In genomic region chr12:123237646-123238329, GRCh38 we compare ENCODE assay signal across 8 cellular contexts. TPM values are rescaled to one million over a fixed set of nuclear protein-coding genes. Genes with fewer than 3 reads are reported as not detected.
DNase-seq lines count a peak whose midpoint lies in the region; ATAC-seq and TF ChIP-seq lines count a peak whose summit lies in the region.

No MANE protein-coding gene starts in this region.

- 58% methylated on average over 6 of the region's 6 CpGs for WGBS in right cardiac atrium
- WGBS in spleen, 5 donors, result 32 to 54% (median 45%) methylated on average over 6 of the region's 6 CpGs

- TF ChIP-seq CTCF in spleen (IDR thresholded peaks at IDR 0.05 in 8 of 11, conservative IDR thresholded peaks at IDR 0.05 in 3 of 11), result peak; percentile 53 to 84 (median 75)

- no peak for ATAC-seq in right cardiac atrium
- no peak for ATAC-seq in GM21423 (IDR thresholded peaks at IDR 0.05; ENCODE audit: unreplicated experiment)

- TF ChIP-seq POLR2A in spleen (IDR thresholded peaks at IDR 0.05), result no peak

- H3K36me3 ChIP-seq in adipocyte (ENCODE audit: control insufficient read depth, insufficient read depth, low read length, severe bottlenecking) (no peaks in the 10 kb centered on the region), spleen (peaks cover 0 to 57% (median 5%) of the 10 kb centered on the region in 6 donors)

- H3K27ac ChIP-seq in right cardiac atrium (ENCODE audit: low read length), result no peak overlapping the region
- peak overlapping the region in 7 of 8 donors; percentile 3 to 66 (median 34) for H3K27ac ChIP-seq in spleen

- intact Hi-C loops in right cardiac atrium (cut with DNase I) (loop anchor here in 3 of 4 donors (10.0 kb wide), 3 partner anchors 193 to 373 kb away; partner anchors contain the start of gene ARL6IP4 (in 1 of the 3)), spleen (cut with DNase I; ENCODE audit: low total_unique reads) (loop anchor here (5.0 to 10.0 kb wide), 2 partner anchors 195 to 383 kb away; no protein-coding TSS in a partner anchor)

- no peak overlapping the region for H3K4me3 ChIP-seq in adipocyte (ENCODE audit: low read length)
- no peak overlapping the region for H3K4me3 ChIP-seq in right cardiac atrium (ENCODE audit: low read length)
- peak overlapping the region in 2 of 8 donors; percentile 5 to 43 for H3K4me3 ChIP-seq in spleen

- no peaks in the 10 kb centered on the region for H3K27me3 ChIP-seq in adipocyte (replicated peaks; ENCODE audit: control insufficient read depth, insufficient read depth, low read length)
- no peaks in the 10 kb centered on the region for H3K27me3 ChIP-seq in right cardiac atrium (ENCODE audit: control insufficient read depth, insufficient read depth)
- no peaks in the 10 kb centered on the region for H3K27me3 ChIP-seq in spleen (replicated peaks in 1 of 7)

- H3K9ac ChIP-seq in adipocyte (ENCODE audit: low read length), result no peak overlapping the region

- DNase-seq in DMS153 treated with DMSO at 0.1 percent for 48 hours (lab: John Stamatoyannopoulos, UW; ENCODE audit: unreplicated experiment), result peak; percentile 51
- DNase-seq in KG1 (lab: John Stamatoyannopoulos, UW), result peak; percentile 49
- DNase-seq in T follicular helper cell (ENCODE audit: low read depth), result peak; percentile 67
- DNase-seq in adipocyte (ENCODE audit: low read depth), result peak; percentile 92
- peak; percentile 70 to 88 (median 79) for DNase-seq in right cardiac atrium
- peak; percentile 84 for DNase-seq in spleen
- no peak for DNase-seq in HuH-7 (ENCODE audit: low spot score)

- H3K4me1 ChIP-seq in adipocyte (ENCODE audit: control insufficient read depth, insufficient read depth, low read length) (peaks cover 20% of the 10 kb centered on the region), right cardiac atrium (ENCODE audit: control insufficient read depth, insufficient read depth, low read length) (peaks cover 6% of the 10 kb centered on the region), spleen (peaks cover 31 to 75% (median 63%) of the 10 kb centered on the region in 6 donors)

- H3K9me3 ChIP-seq in adipocyte (ENCODE audit: control insufficient read depth, low read length) (no peaks in the 10 kb centered on the region), right cardiac atrium (ENCODE audit: control insufficient read depth, low read length) (no peaks in the 10 kb centered on the region), spleen (no peaks in the 10 kb centered on the region)

RNA-seq across cellular contexts. Expression of gene MTRFR, which starts 4.6 kb away (rescaled TPM):
- total RNA-seq in right cardiac atrium (10 to 100 TPM in 3 of 4 donors, 1 to 10 TPM in 1; 9.5 to 12.5 (median 10.7) TPM), spleen (10 to 100 TPM; 11.9 to 21.0 (median 14.8) TPM)
- polyA plus RNA-seq in right cardiac atrium (14.1 TPM), spleen (10 to 100 TPM; 15.8 to 17.4 (median 17.3) TPM)

RNA-seq across cellular contexts. Expression of gene MPHOSPH9, which starts 4.8 kb away (rescaled TPM):
- 10 to 100 TPM; 14.8 to 27.4 (median 22.5) TPM for total RNA-seq in right cardiac atrium
- 8.0 TPM for polyA plus RNA-seq in right cardiac atrium
- 10 to 100 TPM; 34.6 to 97.3 (median 43.8) TPM for total RNA-seq in spleen
- polyA plus RNA-seq in spleen, result 1 to 10 TPM; 7.1 to 8.2 (median 7.2) TPM

RNA-seq across cellular contexts. Expression of gene CDK2AP1, which starts 33.9 kb away (rescaled TPM):
- 10 to 100 TPM; 76.1 to 95.2 (median 88.9) TPM for total RNA-seq in right cardiac atrium
- polyA plus RNA-seq in right cardiac atrium, result 164 TPM
- total RNA-seq in spleen, result 10 to 100 TPM; 40.9 to 91.1 (median 68.2) TPM
- polyA plus RNA-seq in spleen, result 10 to 100 TPM; 50.5 to 97.1 (median 69.2) TPM
